18 cellular contexts compared by ENCODE assay signal in the genomic region with DNA sequence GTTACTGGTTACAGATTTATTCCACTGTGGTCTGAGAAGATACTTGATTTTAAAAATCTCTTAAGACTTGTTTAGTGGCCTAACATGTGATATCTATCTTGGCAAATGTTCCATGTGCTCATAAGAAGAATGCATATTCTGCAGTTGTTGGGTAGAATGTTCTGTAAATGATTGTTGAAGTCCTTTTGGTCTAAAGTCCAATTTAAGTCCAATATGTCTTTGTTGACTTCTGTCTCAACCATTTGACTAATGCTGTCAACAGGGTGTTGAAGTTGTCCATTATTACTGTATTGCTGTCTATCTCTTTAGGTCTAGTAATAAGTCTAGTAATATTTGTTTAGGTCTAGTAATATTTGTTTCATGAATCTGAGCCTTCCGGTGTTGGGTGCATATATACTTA.
DNase-seq lines count a peak whose midpoint lies in the region; ATAC-seq, FAIRE-seq and TF ChIP-seq lines count a peak whose summit lies in the region.
"Had no signal": no experiment of that assay in that cellular context is flagged by ENCODE, and none has a peak within 500 bp of the region (broad histone marks: within the 10 kb centered on the region; RNA-seq: fewer than 3 reads in every experiment).

No MANE protein-coding gene starts in this region.

- no peak overlapping the region for H3K9ac ChIP-seq in mammary epithelial cell (ENCODE audit: insufficient read depth, low read length)

- dilution Hi-C loops in mammary epithelial cell (cut with HindIII; ENCODE audit: low sequenced_read_pairs), result no loop called here

- no TSS peak for BruUV-seq in mammary epithelial cell (replicated peaks; lab: Mats Ljungman, UMichigan)

- H3K36me3 ChIP-seq in mammary epithelial cell (ENCODE audit: insufficient read depth, low read length), result no peaks in the 10 kb centered on the region
- H3K36me3 ChIP-seq: HAP-1 had no signal

- no peaks in the 10 kb centered on the region for H3K9me3 ChIP-seq in mammary epithelial cell (replicated peaks; ENCODE audit: insufficient read depth, low read length)
- H3K9me3 ChIP-seq: HAP-1 had no signal

- H4K20me1 ChIP-seq in mammary epithelial cell (ENCODE audit: insufficient read depth, low read length), result no peaks in the 10 kb centered on the region

- intact Hi-C loops in left colon (cut with DNase I, micrococcal nuclease), result no loop called here
- intact Hi-C loops in mammary epithelial cell (cut with micrococcal nuclease), result no loop called here

- TF ChIP-seq CTCF in D721Med (IDR thresholded peaks at IDR 0.05; ENCODE audit: insufficient read depth, missing control alignments) (no peak), mammary epithelial cell (conservative IDR thresholded peaks at IDR 0.05 in 1 of 2, IDR thresholded peaks at IDR 0.05 in 1 of 2; ENCODE audit: extremely low read depth in 1 of 2, insufficient read depth in 1 of 2, low read depth in 1 of 2, low read length in 2 of 2) (no peak)

- H3K79me2 ChIP-seq in mammary epithelial cell (ENCODE audit: insufficient read depth, low read length), result no peaks in the 10 kb centered on the region

- in situ Hi-C loops in mammary epithelial cell (cut with MboI; ENCODE audit: low sequenced_read_pairs in 2 of 2), result no loop called here

- WGBS in mammary epithelial cell (ENCODE audit: low coverage, missing lambda C conversion rate), result 100% methylated on average over 1 of the region's 1 CpG

- no peak overlapping the region for H3K4me2 ChIP-seq in mammary epithelial cell (ENCODE audit: insufficient read depth, low read depth, low read length)

- H2AFZ ChIP-seq in mammary epithelial cell (ENCODE audit: low read depth, low read length), result no peak overlapping the region

- H3K27ac ChIP-seq in mammary epithelial cell (ENCODE audit: insufficient read depth, low read depth, low read length), result no peak overlapping the region
- H3K27ac ChIP-seq: HL-60 had no signal

- peak; percentile 60 for FAIRE-seq in D721Med (lab: Jason Lieb, UNC)
- FAIRE-seq: A204.1, G401.6, GM12891, H1 had no signal

- no peaks in the 10 kb centered on the region for H3K27me3 ChIP-seq in mammary epithelial cell (ENCODE audit: insufficient read depth, low read length)

- no peak for DNase-seq in D721Med (ENCODE audit: insufficient read length, low spot score)
- DNase-seq in HT-29 (ENCODE audit: low spot score), result peak; percentile 28
- no peak for DNase-seq in left colon
- peak; percentile 31 for DNase-seq in renal cortical epithelial cell (ENCODE audit: low read depth)
- no peak for DNase-seq in glomerular visceral epithelial cell (ENCODE audit: extremely low spot score)
- DNase-seq in stimulated activated CD4-positive, alpha-beta T cell treated with anti-CD3 and anti-CD28 coated beads, Interleukin-2, amount 100 ng/mL, for 24 hours, result no peak
- DNase-seq in mammary epithelial cell, result no peak
- DNase-seq: C1 segment of cervical spinal cord; CD4-positive, alpha-beta T cell; DMS153; DMS79 treated with DMSO at 0.1 percent for 48 hours; EL had no signal

- ATAC-seq in left colon, result peak; percentile 42

- CTCF ChIA-PET in mammary epithelial cell (lab: Charles Lee; ENCODE audit: low non-redundant PET), result no interaction called here

- H3K4me3 ChIP-seq in mammary epithelial cell (replicated peaks in 1 of 3; ENCODE audit: insufficient read depth in 1 of 3, low read depth in 2 of 3, low read length in 3 of 3), result no peak overlapping the region
- H3K4me3 ChIP-seq: HAP-1 had no signal

- no peaks in the 10 kb centered on the region for H3K4me1 ChIP-seq in mammary epithelial cell (ENCODE audit: insufficient read depth, low read length)
- H3K4me1 ChIP-seq: HAP-1 had no signal

Comparison
In these comparisons a context has a peak if more than half of its experiments do, and no peak if none do; other contexts are left out.
1. DNase-seq: peak in HT-29 (single experiment) and renal cortical epithelial cell (single experiment); none in D721Med (single experiment), left colon (0 of 2), glomerular visceral epithelial cell (single experiment), stimulated activated CD4-positive, alpha-beta T cell treated with anti-CD3 and anti-CD28 coated beads, Interleukin-2, amount 100 ng/mL, for 24 hours (0 of 2) and mammary epithelial cell (single experiment).